17 cellular contexts compared by ENCODE assay signal in the genomic region with DNA sequence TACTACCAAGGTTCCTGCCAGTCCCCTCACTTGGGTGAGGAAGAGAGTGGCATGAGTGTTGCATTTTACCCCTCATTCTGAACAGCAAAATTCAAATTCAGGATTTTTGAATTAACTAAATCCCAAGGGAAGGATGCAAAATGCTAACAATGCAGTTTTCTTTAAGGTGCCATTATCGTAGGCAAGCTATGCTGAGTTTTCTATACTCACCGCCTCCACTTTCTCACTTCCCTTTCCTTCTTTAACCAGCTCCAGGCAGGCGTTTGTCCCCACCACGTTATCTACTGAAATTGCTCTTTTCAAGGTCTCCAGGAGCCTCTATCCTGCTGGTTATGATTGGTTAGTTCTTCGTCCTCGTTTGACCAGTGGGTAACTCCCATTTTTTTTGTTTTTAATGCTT. TPM values are rescaled to one million over a fixed set of nuclear protein-coding genes. Genes with fewer than 3 reads are reported as not detected.
DNase-seq lines count a peak whose midpoint lies in the region; ATAC-seq, FAIRE-seq and TF ChIP-seq lines count a peak whose summit lies in the region.
"Had no signal": no experiment of that assay in that cellular context is flagged by ENCODE, and none has a peak within 500 bp of the region (broad histone marks: within the 10 kb centered on the region; RNA-seq: fewer than 3 reads in every experiment).

No MANE protein-coding gene starts in this region.

- no peaks in the 10 kb centered on the region for H3K9me2 ChIP-seq in Karpas-422 (replicated peaks; ENCODE audit: insufficient read depth, low read length)

- H4K20me1 ChIP-seq in Karpas-422 (ENCODE audit: insufficient read depth, low read depth, low read length), result no peaks in the 10 kb centered on the region

- no peak overlapping the region for H3K9ac ChIP-seq in Karpas-422 (ENCODE audit: low read length)

- no peaks in the 10 kb centered on the region for H3K4me1 ChIP-seq in Karpas-422 (ENCODE audit: low read length)
- H3K4me1 ChIP-seq: testis had no signal

- in situ Hi-C loops in GM13977 (cut with MboI; ENCODE audit: low pct_unique_long_range_greater_than_20kb, low sequenced_read_pairs, unreplicated experiment), result no loop called here

- H3K27me3 ChIP-seq in Karpas-422 (ENCODE audit: low read length), result no peaks in the 10 kb centered on the region
- H3K27me3 ChIP-seq: esophagus muscularis mucosa, testis had no signal

- no peak overlapping the region for H2AFZ ChIP-seq in Karpas-422 (ENCODE audit: low read length)
- H2AFZ ChIP-seq: GM23338 had no signal

- H3K36me3 ChIP-seq in Karpas-422 (ENCODE audit: insufficient read depth, low read length), result no peaks in the 10 kb centered on the region
- H3K36me3 ChIP-seq: esophagus muscularis mucosa had no signal

- no peak overlapping the region for H3K4me2 ChIP-seq in Karpas-422 (ENCODE audit: low read depth, low read length, poor library complexity, severe bottlenecking)
- H3K4me2 ChIP-seq: GM23338 had no signal

- FAIRE-seq in HTR-8/SVneo (lab: Jason Lieb, UNC), result no peak

- ATAC-seq in GM19397 (IDR thresholded peaks at IDR 0.05; ENCODE audit: unreplicated experiment) (peak; percentile 71), HG02759 (IDR thresholded peaks at IDR 0.05; ENCODE audit: unreplicated experiment) (peak; percentile 97), HG03520 (IDR thresholded peaks at IDR 0.05; ENCODE audit: unreplicated experiment) (peak; percentile 89)
- ATAC-seq: GM23338 had no signal

- no peak for TF ChIP-seq CTCF in GM13977 (IDR thresholded peaks at IDR 0.05; ENCODE audit: extremely low read depth, insufficient read depth, missing control alignments)

- no peaks in the 10 kb centered on the region for H3K9me3 ChIP-seq in Karpas-422 (ENCODE audit: low read length)
- H3K9me3 ChIP-seq: esophagus muscularis mucosa, testis had no signal

- H3K27ac ChIP-seq in Karpas-422 (ENCODE audit: low read length), result no peak overlapping the region
- H3K27ac ChIP-seq: esophagus muscularis mucosa, testis had no signal

- no peak overlapping the region for H3K4me3 ChIP-seq in Karpas-422 (ENCODE audit: low read length)
- H3K4me3 ChIP-seq: esophagus muscularis mucosa, GM23338, testis had no signal

- DNase-seq in GM13977 (ENCODE audit: low spot score) (peak; percentile 17), HTR-8/SVneo (ENCODE audit: insufficient read length, low spot score) (no peak), Karpas-422 (no peak), GF-D8 (lab: John Stamatoyannopoulos, UW) (no peak), COLO668 (lab: John Stamatoyannopoulos, UW; ENCODE audit: unreplicated experiment) (no peak)
- DNase-seq: activated CD8-positive, alpha-beta memory T cell treated with anti-CD3 and anti-CD28 coated beads for 24 hours; activated naive CD4-positive, alpha-beta T cell treated with anti-CD3 and anti-CD28 coated beads for 36 hours; central memory CD4-positive, alpha-beta T cell; EL; NCI-H1930; T-helper 2 cell; testis had no signal

- no peaks in the 10 kb centered on the region for H3K79me2 ChIP-seq in Karpas-422 (ENCODE audit: low read length)

RNA-seq across cellular contexts. Expression of a gene that starts 1.8 kb away (rescaled TPM):
- total RNA-seq in Karpas-422 (2014; rRNA removed; shearing (Covaris generic); ENCODE audit: low replicate concordance), result not detected in 2 replicates
- total RNA-seq: activated naive CD4-positive, alpha-beta T cell treated with anti-CD3 and anti-CD28 coated beads for 36 hours had no signal
